18 cellular contexts compared by ENCODE assay signal in the genomic region with DNA sequence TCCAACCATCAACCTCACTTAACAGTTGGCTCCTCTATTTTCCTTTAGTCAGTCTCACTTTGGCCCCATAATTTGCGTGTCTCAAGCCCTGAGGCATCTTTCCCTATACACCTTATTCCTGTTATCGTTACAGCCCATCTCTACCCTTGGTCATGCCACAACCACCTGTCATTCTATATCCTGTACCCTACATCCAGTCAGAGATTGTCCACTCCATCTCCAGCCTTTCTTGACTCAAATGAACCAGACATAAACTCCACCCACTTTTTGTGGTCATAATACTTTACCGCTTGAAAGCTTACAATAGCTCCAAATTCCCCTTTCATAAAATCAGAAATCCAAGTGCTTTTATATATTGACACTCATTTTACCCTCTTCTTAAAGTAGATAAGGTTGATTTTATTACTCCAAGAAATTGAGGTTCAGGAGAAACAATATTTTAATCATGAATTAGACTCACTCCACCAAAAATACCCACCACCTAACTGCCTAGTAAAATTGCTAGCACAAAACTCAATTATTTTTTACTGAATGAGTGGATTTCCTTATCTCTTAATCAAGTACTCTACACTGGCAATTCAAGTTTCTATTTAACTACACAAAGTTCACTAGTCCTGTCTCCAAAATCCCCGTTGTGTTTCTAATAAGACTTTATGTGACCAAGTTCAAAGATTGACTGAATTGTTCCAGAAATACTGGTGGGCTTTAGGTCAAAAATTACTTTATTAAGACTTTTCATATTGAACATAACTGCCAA. TPM values are rescaled to one million over a fixed set of nuclear protein-coding genes. Genes with fewer than 3 reads are reported as not detected.
DNase-seq lines count a peak whose midpoint lies in the region; ATAC-seq, FAIRE-seq and TF ChIP-seq lines count a peak whose summit lies in the region.
"Had no signal": no experiment of that assay in that cellular context is flagged by ENCODE, and none has a peak within 500 bp of the region (broad histone marks: within the 10 kb centered on the region; RNA-seq: fewer than 3 reads in every experiment).

No MANE protein-coding gene starts in this region.

- FAIRE-seq in K562 (lab: Jason Lieb, UNC): no peak
- FAIRE-seq: kidney had no signal

- no peak overlapping the region for H3K4me2 ChIP-seq in K562 (ENCODE audit: insufficient read depth, low read length)

- 34% methylated on average over 4 of the region's 4 CpGs for WGBS in K562 (ENCODE audit: insufficient coverage, low coverage, missing lambda C conversion rate)

- H3K9me3 ChIP-seq in K562 (replicated peaks; ENCODE audit: control insufficient read depth, insufficient read depth, low read depth, low read length) (0 out of 2 replicates have a peak, but pooled peaks cover 2% of the 10 kb centered on the region), HAP-1 (peaks cover 5% of the 10 kb centered on the region)
- H3K9me3 ChIP-seq: BE2C, right atrium auricular region had no signal

- no peak for TF ChIP-seq RAD21 in K562 (CRISPR knock-in tag; conservative IDR thresholded peaks at IDR 0.05 in 1 of 2, IDR thresholded peaks at IDR 0.05 in 1 of 2)

- H3K79me2 ChIP-seq in K562 (ENCODE audit: control insufficient read depth, insufficient read depth, low read length): no peaks in the 10 kb centered on the region

- in situ Hi-C loops in K562 (cut with MboI): no loop called here
- in situ Hi-C loops in HAP-1 (cut with MboI; ENCODE audit: low sequenced_read_pairs): loop anchor here (25.0 kb wide), 2 partner anchors 402 to 827 kb away; partner anchors contain the start of gene PDCD6IP

- no TSS peak for BruUV-seq in K562 (replicated peaks; lab: Mats Ljungman, UMichigan)

- TF ChIP-seq EP300 in K562 (IDR thresholded peaks at IDR 0.05; ENCODE audit: low read length): no peak

- H3K9me1 ChIP-seq in K562 (ENCODE audit: control insufficient read depth, insufficient read depth, low read length): no peaks in the 10 kb centered on the region

- H4K20me1 ChIP-seq in K562 (replicated peaks; ENCODE audit: control insufficient read depth, insufficient read depth, low read length): no peaks in the 10 kb centered on the region

- H3K4me1 ChIP-seq in K562 (replicated peaks in 1 of 2; ENCODE audit: control insufficient read depth in 2 of 2, insufficient read depth in 2 of 2, low read length in 2 of 2): no peaks in the 10 kb centered on the region; a peak in 2 of 5 replicates
- no peaks in the 10 kb centered on the region for H3K4me1 ChIP-seq in HAP-1
- H3K4me1 ChIP-seq: BE2C, right atrium auricular region had no signal

- TF ChIP-seq POLR2A in K562 (conservative IDR thresholded peaks at IDR 0.05): no peak

- H3K27me3 ChIP-seq in K562 (ENCODE audit: control insufficient read depth in 2 of 2, insufficient read depth in 2 of 2, low read length in 2 of 2): no peaks in the 10 kb centered on the region
- H3K27me3 ChIP-seq in HAP-1 (ENCODE audit: low read depth): no peaks in the 10 kb centered on the region
- H3K27me3 ChIP-seq: BE2C, brain microvascular endothelial cell, right atrium auricular region had no signal

- H3K36me3 ChIP-seq in K562 (ENCODE audit: control insufficient read depth, insufficient read depth, low read length) (no peaks in the 10 kb centered on the region), HAP-1 (replicated peaks) (no peaks in the 10 kb centered on the region)
- H3K36me3 ChIP-seq: BE2C, brain microvascular endothelial cell, right atrium auricular region had no signal

- DNase-seq in GM12865 (ENCODE audit: low read depth): peak; percentile 49
- no peak for DNase-seq in K562 (ENCODE audit: extremely low read depth in 1 of 4, low spot score in 3 of 4)
- no peak for DNase-seq in putamen (ENCODE audit: low spot score)
- no peak for DNase-seq in DMS 273 (lab: John Stamatoyannopoulos, UW; ENCODE audit: unreplicated experiment)
- no peak for DNase-seq in HAP-1 (ENCODE audit: low spot score in 2 of 2)
- DNase-seq in NCI-H2029 treated with DMSO at 0.1 percent for 48 hours (lab: John Stamatoyannopoulos, UW): no peak
- DNase-seq: BE2C, brain microvascular endothelial cell, endodermal cell, IMR-90, kidney, NCI-H1092 treated with DMSO at 0.1 percent for 48 hours, NCI-H446 treated with DMSO at 0.1 percent for 48 hours, RPMI8226, T1000 had no signal

- TF ChIP-seq CTCF in GM12865 (IDR thresholded peaks at IDR 0.05; ENCODE audit: insufficient read depth, low read depth, low read length, missing control alignments) (no peak), K562 (IDR thresholded peaks at IDR 0.05 in 2 of 3, conservative IDR thresholded peaks at IDR 0.05 in 1 of 3; ENCODE audit: insufficient read depth in 2 of 3, low read depth in 1 of 3, low read length in 3 of 3) (no peak)

- no peak overlapping the region for H3K4me3 ChIP-seq in GM12865 (ENCODE audit: low read depth, low read length)
- no peak overlapping the region for H3K4me3 ChIP-seq in K562
- no peak overlapping the region for H3K4me3 ChIP-seq in HAP-1
- H3K4me3 ChIP-seq: right atrium auricular region had no signal

- ATAC-seq in GM19035 (IDR thresholded peaks at IDR 0.05; ENCODE audit: unreplicated experiment) (peak; percentile 73), HG03432 (IDR thresholded peaks at IDR 0.05; ENCODE audit: unreplicated experiment) (peak; percentile 91), K562 (peak; percentile 34; the same call in 1 of the 3 replicates)

- intact Hi-C loops in K562 (cut with micrococcal nuclease): no loop called here

- POLR2A ChIA-PET in K562 (lab: Yijun Ruan, JAX): interaction anchor here (1.7 kb wide), 1 partner anchor 11 kb away, joined by 4 read pairs; no protein-coding TSS in a partner anchor

- CTCF ChIA-PET in K562 (lab: Yijun Ruan, JAX; ENCODE audit: low intra/inter-chr PET ratio): no interaction called here

- no peak overlapping the region for H2AFZ ChIP-seq in K562 (ENCODE audit: low read depth, low read length)

- H3K9ac ChIP-seq in K562 (ENCODE audit: insufficient read depth in 1 of 2, low read depth in 2 of 2, low read length in 2 of 2): no peak overlapping the region

- no peak overlapping the region for H3K27ac ChIP-seq in K562 (ENCODE audit: extremely low read depth, low read depth, low read length)
- H3K27ac ChIP-seq: brain microvascular endothelial cell, right atrium auricular region had no signal

TF ChIP-seq in K562, 482 proteins besides CTCF, POLR2A, EP300 and RAD21 (continues in another document):
- no peak for TF ChIP-seq ZNF354B (CRISPR knock-in tag; IDR thresholded peaks at IDR 0.05)
- TF ChIP-seq ELF2 (CRISPR knock-in tag; IDR thresholded peaks at IDR 0.05): no peak
- no peak for TF ChIP-seq CHCHD3 (CRISPR knock-in tag; IDR thresholded peaks at IDR 0.05)
- TF ChIP-seq SMAD2 (IDR thresholded peaks at IDR 0.05; ENCODE audit: low read depth, low read length): no peak
- TF ChIP-seq ZFP30 (CRISPR knock-in tag; IDR thresholded peaks at IDR 0.05; ENCODE audit: borderline replicate concordance): no peak
- no peak for TF ChIP-seq COPS2 (conservative IDR thresholded peaks at IDR 0.05)
- TF ChIP-seq, protein P1, sequence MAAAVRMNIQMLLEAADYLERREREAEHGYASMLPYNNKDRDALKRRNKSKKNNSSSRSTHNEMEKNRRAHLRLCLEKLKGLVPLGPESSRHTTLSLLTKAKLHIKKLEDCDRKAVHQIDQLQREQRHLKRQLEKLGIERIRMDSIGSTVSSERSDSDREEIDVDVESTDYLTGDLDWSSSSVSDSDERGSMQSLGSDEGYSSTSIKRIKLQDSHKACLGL (CRISPR knock-in tag; IDR thresholded peaks at IDR 0.05; ENCODE audit: borderline replicate concordance, poor library complexity, severe bottlenecking): no peak
- TF ChIP-seq SMC3 (conservative IDR thresholded peaks at IDR 0.05; ENCODE audit: insufficient read depth, low read depth, low read length): no peak
- TF ChIP-seq ESRRA (IDR thresholded peaks at IDR 0.05; ENCODE audit: borderline replicate concordance, low read depth): no peak
- no peak for TF ChIP-seq CBX2 (IDR thresholded peaks at IDR 0.05; ENCODE audit: insufficient read depth, low read length, poor library complexity, severe bottlenecking)
- TF ChIP-seq NR2C1 (IDR thresholded peaks at IDR 0.05): no peak
- no peak for TF ChIP-seq NR2C1 (tag; IDR thresholded peaks at IDR 0.05)
- TF ChIP-seq ZBTB12 (CRISPR knock-in tag; IDR thresholded peaks at IDR 0.05): no peak
- TF ChIP-seq SIX5 (IDR thresholded peaks at IDR 0.05; ENCODE audit: borderline replicate concordance in 1 of 2, insufficient read depth in 1 of 2, low read depth in 1 of 2, low read length in 2 of 2): no peak
- TF ChIP-seq RUNX1 (IDR thresholded peaks at IDR 0.05; ENCODE audit: low read depth): no peak
- TF ChIP-seq ZBTB7A (IDR thresholded peaks at IDR 0.05; ENCODE audit: borderline replicate concordance, control insufficient read depth, low read depth, low read length): no peak

RNA-seq across cellular contexts. Expression of gene CCR4, which starts 9.1 kb away (rescaled TPM):
- total RNA-seq in K562 (2011; cell fraction: chromatin; rRNA removed; ENCODE audit: low replicate concordance): 0.65 and 1.2 TPM in 2 replicates
- 0.83 and 0.92 TPM in 2 replicates for total RNA-seq in K562 (2011; cell fraction: nucleolus; rRNA removed)
- total RNA-seq in K562 (2011; cell fraction: nucleoplasm; rRNA removed): 0.88 and 1.1 TPM in 2 replicates
- total RNA-seq in K562 (2014; rRNA removed) (0.20 and 0.45 TPM in 2 replicates), K562 (2014; rRNA removed; fragmentation: Illumina TruSeq; extraction: Trizol) (0.22 and 0.45 TPM in 2 replicates), K562 (2015; rRNA removed; fragmentation: Illumina TruSeq; extraction: Trizol) (0.04 TPM in 1 of 2 replicates, not detected in the other), K562 (2021) (0.47 and 0.49 TPM in 2 replicates)
- polyA plus RNA-seq in K562 (2011; rRNA removed) (0.27 and 0.47 TPM in 2 replicates), K562 (2014; fragmentation: Illumina TruSeq; extraction: Trizol) (0.28 and 0.33 TPM in 2 replicates), K562 (2014; fragmentation: Nextera tagmentation; extraction: Ambion mirVana) (under 1 TPM in 1 of 2 experiments, not detected in 1; 0.04 TPM), K562 (2014; rRNA removed) (0.19 and 0.20 TPM in 2 replicates)
- polyA plus RNA-seq in K562 (2011; cell fraction: cytosol; rRNA removed): 0.25 and 0.36 TPM in 2 replicates
- polyA plus RNA-seq in K562 (2011; cell fraction: nucleus; rRNA removed): 0.17 and 0.21 TPM in 2 replicates
- 0.07 TPM in 2 replicates for polyA plus RNA-seq in K562 (2012)
- polyA minus RNA-seq in K562 (2011; rRNA and poly(A)+ RNA removed): 0.39 and 0.77 TPM in 2 replicates
- 0.38 and 0.64 TPM in 2 replicates for polyA minus RNA-seq in K562 (2011; cell fraction: cytosol; rRNA and poly(A)+ RNA removed)
- polyA minus RNA-seq in K562 (2011; cell fraction: nucleus; rRNA and poly(A)+ RNA removed): 0.22 and 0.27 TPM in 2 replicates
- total RNA-seq: IMR-90 had no signal
- polyA plus RNA-seq: IMR-90 had no signal

Comparison
In these comparisons a context has a peak if more than half of its experiments do, and no peak if none do; other contexts are left out.
1. ATAC-seq: peak in every context shown above with its lines; median percentile 91 in HG03432; 73 in GM19035; 34 in K562.